In genomic region chr17:29918922-29919856, GRCh38 we compare ENCODE assay signal across 13 cellular contexts. TPM values are rescaled to one million over a fixed set of nuclear protein-coding genes. Genes with fewer than 3 reads are reported as not detected.
A peak's percentile ranks its signal among the peaks of the same experiment; 100 is the strongest.
DNase-seq lines count a peak whose midpoint lies in the region; ATAC-seq, FAIRE-seq and TF ChIP-seq lines count a peak whose summit lies in the region.
"Had no signal": no experiment of that assay in that cellular context is flagged by ENCODE, and none has a peak within 500 bp of the region (broad histone marks: within the 10 kb centered on the region; RNA-seq: fewer than 3 reads in every experiment).

No MANE protein-coding gene starts in this region.

- RAD21 ChIA-PET in GM12878 (lab: Charles Lee; ENCODE audit: unreplicated experiment) = interaction anchor here (0.5 to 1.9 kb wide), 3 partner anchors 12 to 112 kb away, joined by 3 to 20 read pairs (median 4); partner anchors contain the start of gene SSH2

- H2AFZ ChIP-seq in Loucy (ENCODE audit: low read length) (no peak overlapping the region), GM12878 (ENCODE audit: control insufficient read depth, low read depth, low read length) (no peak overlapping the region)

- DNase-seq in CD1c-positive myeloid dendritic cell (ENCODE audit: extremely low spot score) (peak; percentile 24), GM12878 (ENCODE audit: low read depth, low spot score) (no peak), lung (ENCODE audit: low spot score) (no peak), RKO (ENCODE audit: low spot score) (no peak), anterior cingulate cortex (lab: John Stamatoyannopoulos, UW) (no peak), NK-92 (lab: John Stamatoyannopoulos, UW; ENCODE audit: unreplicated experiment) (no peak)
- DNase-seq: activated CD4-positive, alpha-beta T cell treated with anti-CD3 and anti-CD28 coated beads, Interleukin-2, amount 10 ng/mL, durations not matched to agents 7 days and 5 days; activated naive CD8-positive, alpha-beta T cell treated with anti-CD3 and anti-CD28 coated beads, Interleukin-2, amount 10 ng/mL, durations not matched to agents 7 days and 5 days; NCI-H1417; Peyer's patch had no signal

- H3K4me2 ChIP-seq in Loucy (ENCODE audit: low read depth, low read length, poor library complexity, severe bottlenecking) (peak overlapping the region; percentile 45), GM12878 (ENCODE audit: control insufficient read depth, insufficient read depth) (no peak overlapping the region)

- SMC1A ChIA-PET in GM12878 (lab: Charles Lee; ENCODE audit: uncharacterized antibody, unreplicated experiment) = interaction anchor here (0.8 to 4.1 kb wide), 10 partner anchors 8 to 254 kb away, joined by 3 to 40 read pairs (median 3); partner anchors contain the start of gene SSH2

- H3K79me2 ChIP-seq in Loucy (ENCODE audit: insufficient read depth, low read length) (peaks cover 94% of the 10 kb centered on the region), GM12878 (ENCODE audit: control insufficient read depth, insufficient read depth, low read length) (peaks cover 14% of the 10 kb centered on the region)

- H3K9ac ChIP-seq in Loucy (ENCODE audit: low read depth, low read length, poor library complexity, severe bottlenecking) (peak overlapping the region; percentile 20), GM12878 (ENCODE audit: control insufficient read depth, insufficient read depth, low read length) (no peak overlapping the region)

- no peaks in the 10 kb centered on the region for H3K9me2 ChIP-seq in Loucy (replicated peaks; ENCODE audit: low read depth, low read length)

- H3K4me3 ChIP-seq in Loucy (ENCODE audit: low read length, poor library complexity, severe bottlenecking) (no peak overlapping the region), GM12878 (no peak overlapping the region), lung (no peak overlapping the region)
- H3K4me3 ChIP-seq: Peyer's patch had no signal

- CTCF ChIA-PET in GM12878 (lab: Yijun Ruan, JAX) = interaction anchor here (0.7 to 7.2 kb wide), 8 partner anchors 8 to 111 kb away, joined by 3 to 64 read pairs (median 4); partner anchors contain the start of gene SSH2

- no peaks in the 10 kb centered on the region for H3K36me3 ChIP-seq in Loucy (ENCODE audit: insufficient read depth, low read length)
- H3K36me3 ChIP-seq in GM12878 (ENCODE audit: control insufficient read depth in 2 of 2, insufficient read depth in 2 of 2, low read length in 1 of 2) = peaks cover 0 to 3% of the 10 kb centered on the region in 2 experiments; a peak in 2 of 4 replicates
- peaks cover 0 to 1% of the 10 kb centered on the region in 2 donors for H3K36me3 ChIP-seq in lung (ENCODE audit: control insufficient read depth in 2 of 2, insufficient read depth in 2 of 2, low read length in 2 of 2)
- H3K36me3 ChIP-seq: Peyer's patch had no signal

- peaks cover 30% of the 10 kb centered on the region for H3K4me1 ChIP-seq in Loucy (ENCODE audit: insufficient read depth, low read length, poor library complexity, severe bottlenecking)
- H3K4me1 ChIP-seq in GM12878 (ENCODE audit: control insufficient read depth, insufficient read depth, low read length) = peaks cover 10% of the 10 kb centered on the region; the same call in 1 of the 2 replicates
- peaks cover 2 to 3% of the 10 kb centered on the region in 2 donors for H3K4me1 ChIP-seq in lung (ENCODE audit: control insufficient read depth in 2 of 2, insufficient read depth in 2 of 2, low read length in 2 of 2)
- H3K4me1 ChIP-seq: Peyer's patch had no signal

- TF ChIP-seq CTCF in Loucy (conservative IDR thresholded peaks at IDR 0.05; ENCODE audit: low read length) = no peak
- TF ChIP-seq CTCF in GM12878 (IDR thresholded peaks at IDR 0.05 in 2 of 3, conservative IDR thresholded peaks at IDR 0.05 in 1 of 3; ENCODE audit: control insufficient read depth in 2 of 3, extremely low read depth in 1 of 3, insufficient read depth in 1 of 3, low read depth in 3 of 3, low read length in 3 of 3) = no peak
- no peak for TF ChIP-seq CTCF in lung (IDR thresholded peaks at IDR 0.05; ENCODE audit: control extremely low read depth, extremely low read depth)

- BruUV-seq in GM12878 (replicated peaks; lab: Mats Ljungman, UMichigan) = no TSS peak

- POLR2A ChIA-PET in GM12878 (lab: Charles Lee) = interaction anchor here (0.6 to 2.7 kb wide), 6 partner anchors 10 to 110 kb away, joined by 3 to 23 read pairs (median 4); partner anchors contain the start of gene SSH2

- TF ChIP-seq EP300 in GM12878 (IDR thresholded peaks at IDR 0.05; ENCODE audit: borderline replicate concordance in 1 of 2, control insufficient read depth in 1 of 2, low read depth in 2 of 2, low read length in 2 of 2) = no peak

- intact Hi-C loops in GM12878 (cut with micrococcal nuclease; ENCODE audit: unreplicated experiment) = no loop called here

- H3K9me3 ChIP-seq in Loucy (ENCODE audit: insufficient read depth, low read depth, low read length) (no peaks in the 10 kb centered on the region), GM12878 (replicated peaks; ENCODE audit: control insufficient read depth, insufficient read depth, low read length) (no peaks in the 10 kb centered on the region), lung (ENCODE audit: control insufficient read depth in 2 of 2, insufficient read depth in 1 of 2, low read length in 1 of 2) (no peaks in the 10 kb centered on the region)
- H3K9me3 ChIP-seq: Peyer's patch had no signal

- H3K27ac ChIP-seq in GM12878 (ENCODE audit: control insufficient read depth, insufficient read depth) = no peak overlapping the region
- H3K27ac ChIP-seq in lung (ENCODE audit: low read depth in 1 of 2, low read length in 1 of 2) = peak overlapping the region in 1 of 2 donors; percentile 66
- H3K27ac ChIP-seq: Peyer's patch had no signal

- TF ChIP-seq POLR2A in GM12878 (IDR thresholded peaks at IDR 0.05; ENCODE audit: low read depth, low read length) = no peak

- no peaks in the 10 kb centered on the region for H3K27me3 ChIP-seq in Loucy (ENCODE audit: insufficient read depth, low read length, poor library complexity, severe bottlenecking)
- H3K27me3 ChIP-seq in GM12878 (replicated peaks in 1 of 2; ENCODE audit: control insufficient read depth in 2 of 2, insufficient read depth in 2 of 2, low read length in 1 of 2) = no peaks in the 10 kb centered on the region
- no peaks in the 10 kb centered on the region for H3K27me3 ChIP-seq in lung (ENCODE audit: control insufficient read depth, insufficient read depth)
- H3K27me3 ChIP-seq: Peyer's patch had no signal

- in situ Hi-C loops in GM12878 (cut with MboI) = no loop called here

- H3F3A ChIP-seq in Loucy (ENCODE audit: low read depth) = no peaks in the 10 kb centered on the region

- peaks cover 67% of the 10 kb centered on the region for H4K20me1 ChIP-seq in Loucy (ENCODE audit: insufficient read depth, low read length, poor library complexity, severe bottlenecking)
- H4K20me1 ChIP-seq in GM12878 (ENCODE audit: control insufficient read depth, insufficient read depth) = no peaks in the 10 kb centered on the region

- 72% methylated on average over 3 of the region's 3 CpGs for WGBS in GM12878 (ENCODE audit: insufficient coverage, insufficient replicate concordance, low lambda C conversion rate, missing lambda C conversion rate)
- 38 to 48% methylated on average over 3 of the region's 3 CpGs for WGBS in lung, 2 donors

- ATAC-seq in GM12878 (peak; percentile 53), lung (ENCODE audit: insufficient read depth, low FRiP score) (peak; percentile 53), HG03280 (IDR thresholded peaks at IDR 0.05; ENCODE audit: unreplicated experiment) (no peak)
- ATAC-seq: stimulated activated memory B cell treated with anti-CD40 and anti-IgM and Interleukin-4, amounts not matched to agents 10 μg/mL and 1 μg/mL and 100 μg/mL, for 72 hours had no signal

- no peak for TF ChIP-seq RAD21 in GM12878 (IDR thresholded peaks at IDR 0.05; ENCODE audit: insufficient read depth, low read depth, low read length)

- FAIRE-seq in GM12878 (lab: Jason Lieb, UNC) = no peak

TF ChIP-seq in GM12878, 131 proteins besides CTCF, POLR2A, EP300 and RAD21 (continues in another document):
- no peak for TF ChIP-seq DPF2 (IDR thresholded peaks at IDR 0.05)

RNA-seq across cellular contexts. Expression of gene SSH2, which starts 10.8 kb away (rescaled TPM):
- total RNA-seq in GM12878 (2013; cell fraction: nucleolus; rRNA removed) = 242 and 253 TPM in 2 replicates
- total RNA-seq in GM12878 (2014; rRNA removed) (29.6 and 31.2 TPM in 2 replicates), GM12878 (2014; rRNA removed; fragmentation: Illumina TruSeq; extraction: Trizol) (33.5 and 36.9 TPM in 2 replicates), GM12878 (2021) (45.1 and 49.8 TPM in 2 replicates), lung (10 to 100 TPM; 44.5 to 69.4 TPM)
- polyA plus RNA-seq in GM12878 (2011; ENCODE audit: low read depth) = 21.6 TPM
- polyA plus RNA-seq in GM12878 (2011; rRNA removed) (65.9 and 72.0 TPM in 2 replicates), GM12878 (2014; fragmentation: Illumina TruSeq; extraction: Trizol) (34.5 and 38.1 TPM in 2 replicates), GM12878 (2014; fragmentation: Nextera tagmentation; extraction: Ambion mirVana) (10 to 100 TPM in 1 of 2 experiments, 1 to 10 TPM in 1; 9.3 to 15.3 TPM), GM12878 (2014; rRNA removed) (31.4 and 32.4 TPM in 2 replicates), GM12878 (2016; fragmentation: Nextera tagmentation; extraction: Ambion mirVana) (10 to 100 TPM; 37.0 to 40.9 TPM), lung (10 to 100 TPM; 23.4 to 37.6 TPM)
- polyA plus RNA-seq in GM12878 (2011; cell fraction: cytosol; rRNA removed) = 44.1 and 49.3 TPM in 2 replicates
- 57.6 and 60.1 TPM in 2 replicates for polyA plus RNA-seq in GM12878 (2011; cell fraction: nucleus; rRNA removed)
- polyA plus RNA-seq in GM12878 (2012) = 32.0 and 33.4 TPM in 2 replicates
- 151 and 236 TPM in 2 replicates for polyA minus RNA-seq in GM12878 (2011; rRNA and poly(A)+ RNA removed)
- polyA minus RNA-seq in GM12878 (2011; cell fraction: cytosol; rRNA and poly(A)+ RNA removed) = 53.9 and 54.5 TPM in 2 replicates
- 57.7 and 94.9 TPM in 2 replicates for polyA minus RNA-seq in GM12878 (2011; cell fraction: nucleus; rRNA and poly(A)+ RNA removed)

RNA-seq across cellular contexts. Expression of gene EFCAB5, which starts 22.2 kb away (rescaled TPM):
- 1.5 and 1.6 TPM in 2 replicates for total RNA-seq in GM12878 (2013; cell fraction: nucleolus; rRNA removed)
- 0.85 and 0.93 TPM in 2 replicates for total RNA-seq in GM12878 (2014; rRNA removed)
- 1.1 and 1.6 TPM in 2 replicates for total RNA-seq in GM12878 (2014; rRNA removed; fragmentation: Illumina TruSeq; extraction: Trizol)
- 0.98 and 1.1 TPM in 2 replicates for total RNA-seq in GM12878 (2021)
- polyA plus RNA-seq in GM12878 (2011; ENCODE audit: low read depth) = not detected
- 0.39 and 0.55 TPM in 2 replicates for polyA plus RNA-seq in GM12878 (2011; rRNA removed)
- polyA plus RNA-seq in GM12878 (2011; cell fraction: cytosol; rRNA removed) = 0.03 and 0.05 TPM in 2 replicates
- polyA plus RNA-seq in GM12878 (2011; cell fraction: nucleus; rRNA removed) = 0.18 and 0.50 TPM in 2 replicates
- polyA plus RNA-seq in GM12878 (2012) = 0.37 and 0.41 TPM in 2 replicates
- polyA plus RNA-seq in GM12878 (2014; fragmentation: Illumina TruSeq; extraction: Trizol) = 0.35 and 1.6 TPM in 2 replicates
- polyA plus RNA-seq in GM12878 (2014; fragmentation: Nextera tagmentation; extraction: Ambion mirVana) = under 1 TPM; 0.56 to 0.71 TPM
- 0.96 and 1.2 TPM in 2 replicates for polyA plus RNA-seq in GM12878 (2014; rRNA removed)
- 1 to 10 TPM; 2.0 to 2.6 TPM for polyA plus RNA-seq in GM12878 (2016; fragmentation: Nextera tagmentation; extraction: Ambion mirVana)
- polyA minus RNA-seq in GM12878 (2011; rRNA and poly(A)+ RNA removed) = 0.37 TPM in 1 of 2 replicates, not detected in the other
- polyA minus RNA-seq in GM12878 (2011; cell fraction: cytosol; rRNA and poly(A)+ RNA removed) = not detected in 2 replicates
- 0.19 and 0.24 TPM in 2 replicates for polyA minus RNA-seq in GM12878 (2011; cell fraction: nucleus; rRNA and poly(A)+ RNA removed)
- total RNA-seq in lung = 1 to 10 TPM in 1 of 2 donors, under 1 TPM in 1; 0.61 to 2.2 TPM
- under 1 TPM; 0.09 to 0.24 TPM for polyA plus RNA-seq in lung
